ENCODE assay signal across 9 cellular contexts in the genomic region with DNA sequence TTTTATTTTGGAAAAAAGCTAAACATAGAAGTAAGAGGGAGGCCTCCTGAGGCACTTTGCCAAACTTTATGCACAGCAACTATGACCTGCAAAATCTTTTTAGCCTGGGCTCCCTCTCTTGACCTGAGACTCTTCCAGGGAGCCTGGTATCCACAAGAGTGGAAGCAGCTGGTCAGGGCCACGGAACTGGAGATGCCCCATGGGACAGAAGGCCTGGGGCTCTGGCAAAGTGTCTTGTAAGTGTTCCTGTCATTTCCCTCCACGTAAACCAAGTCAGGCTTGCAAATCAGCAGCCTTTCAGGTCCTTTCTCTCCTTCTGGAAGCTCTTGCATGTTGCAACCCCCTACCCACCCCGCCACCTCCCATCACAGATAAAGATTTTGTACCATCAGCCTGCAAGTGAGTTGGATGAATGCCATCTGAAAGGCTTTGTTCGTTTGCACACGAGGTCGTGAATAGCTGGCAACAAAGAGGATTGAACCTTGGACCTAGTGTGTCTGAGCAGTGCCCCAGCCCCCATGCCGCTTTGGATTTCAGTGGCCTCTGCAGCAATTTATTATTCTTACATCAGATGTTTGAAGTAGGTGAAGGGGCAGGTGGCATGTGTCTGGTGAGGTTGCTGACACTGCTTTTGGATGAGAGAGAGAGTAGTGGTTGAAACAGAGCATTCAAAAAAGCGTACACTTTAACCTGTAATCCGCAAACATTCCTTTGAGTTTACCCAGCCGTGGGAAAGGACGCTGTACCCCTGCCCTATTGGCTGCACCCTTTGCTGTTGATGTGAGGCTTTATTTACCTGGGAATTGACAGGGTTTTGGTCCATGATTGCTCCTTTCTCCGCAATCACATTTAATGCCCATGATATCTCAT.
DNase-seq lines count a peak whose midpoint lies in the region; ATAC-seq and TF ChIP-seq lines count a peak whose summit lies in the region.
"Had no signal": no experiment of that assay in that cellular context is flagged by ENCODE, and none has a peak within 500 bp of the region (broad histone marks: within the 10 kb centered on the region; RNA-seq: fewer than 3 reads in every experiment).

No MANE protein-coding gene starts in this region.

- H3K36me3 ChIP-seq in KMS-11 (ENCODE audit: insufficient read depth), result no peaks in the 10 kb centered on the region
- H3K36me3 ChIP-seq: ovary had no signal

- peak; percentile 62 for DNase-seq in NCI-H748 treated with DMSO at 0.1 percent for 48 hours (lab: John Stamatoyannopoulos, UW)
- DNase-seq in glutamatergic neuron, result no peak
- DNase-seq in stimulated activated naive B cell treated with anti-CD40 and anti-IgM and Interleukin-4, amounts not matched to agents 10 μg/mL and 1 μg/mL and 100 μg/mL, for 72 hours, result no peak
- no peak for DNase-seq in T-helper 1 cell
- DNase-seq: dorsolateral prefrontal cortex had no signal

- H3K4me3 Mint-ChIP-seq in glutamatergic neuron (ENCODE audit: unreplicated experiment), result no peak overlapping the region
- no peak overlapping the region for H3K4me3 Mint-ChIP-seq in stimulated activated naive B cell treated with anti-CD40 and anti-IgM and Interleukin-4, amounts not matched to agents 10 μg/mL and 1 μg/mL and 100 μg/mL, for 72 hours

- no peak for ATAC-seq in stimulated activated naive B cell treated with anti-CD40 and anti-IgM and Interleukin-4, amounts not matched to agents 10 μg/mL and 1 μg/mL and 100 μg/mL, for 72 hours (replicated peaks)
- no peak for ATAC-seq in HG03045 (IDR thresholded peaks at IDR 0.05; ENCODE audit: unreplicated experiment)
- no peak for ATAC-seq in GM21526 (IDR thresholded peaks at IDR 0.05; ENCODE audit: low FRiP score, unreplicated experiment)

- peak overlapping the region; percentile 69 for H3K27ac ChIP-seq in KMS-11
- H3K27ac ChIP-seq: ovary had no signal

- peak overlapping the region; percentile 18 for H3K4me2 ChIP-seq in KMS-11

- no peaks in the 10 kb centered on the region for H3K36me3 Mint-ChIP-seq in glutamatergic neuron (ENCODE audit: unreplicated experiment)
- peaks cover 9 to 27% of the 10 kb centered on the region in 2 donors for H3K36me3 Mint-ChIP-seq in stimulated activated naive B cell treated with anti-CD40 and anti-IgM and Interleukin-4, amounts not matched to agents 10 μg/mL and 1 μg/mL and 100 μg/mL, for 72 hours

- H3K4me3 ChIP-seq in KMS-11 (IDR thresholded peaks at IDR 0.05; ENCODE audit: insufficient read depth, low read depth, low read length), result no peak overlapping the region
- H3K4me3 ChIP-seq: ovary had no signal

- no peak overlapping the region for H2AFZ ChIP-seq in KMS-11 (ENCODE audit: low read depth)

- peaks cover 95% of the 10 kb centered on the region for H3K4me1 ChIP-seq in KMS-11 (ENCODE audit: low read depth, poor library complexity, severe bottlenecking)

- no peaks in the 10 kb centered on the region for H3K27me3 Mint-ChIP-seq in glutamatergic neuron (ENCODE audit: unreplicated experiment)
- no peaks in the 10 kb centered on the region for H3K27me3 Mint-ChIP-seq in stimulated activated naive B cell treated with anti-CD40 and anti-IgM and Interleukin-4, amounts not matched to agents 10 μg/mL and 1 μg/mL and 100 μg/mL, for 72 hours

- no peaks in the 10 kb centered on the region for H3K27me3 ChIP-seq in KMS-11 (ENCODE audit: insufficient read depth, low read depth)
- H3K27me3 ChIP-seq: dorsolateral prefrontal cortex, ovary had no signal

- peak overlapping the region; percentile 41; the same call in 1 of the 2 replicates for H3K9ac ChIP-seq in KMS-11

- peaks cover 97% of the 10 kb centered on the region for H3K79me2 ChIP-seq in KMS-11 (ENCODE audit: insufficient read depth, low read depth)

- no peaks in the 10 kb centered on the region for H4K20me1 ChIP-seq in KMS-11 (ENCODE audit: insufficient read depth)

- TF ChIP-seq CTCF in KMS-11 (conservative IDR thresholded peaks at IDR 0.05; ENCODE audit: low read depth, low read length), result no peak
- no peak for TF ChIP-seq CTCF in glutamatergic neuron (IDR thresholded peaks at IDR 0.05; ENCODE audit: partially characterized antibody, unreplicated experiment)

- peaks cover 17% of the 10 kb centered on the region for H3K4me1 Mint-ChIP-seq in glutamatergic neuron (ENCODE audit: low read depth, unreplicated experiment)
- peaks cover 49 to 77% of the 10 kb centered on the region in 2 donors for H3K4me1 Mint-ChIP-seq in stimulated activated naive B cell treated with anti-CD40 and anti-IgM and Interleukin-4, amounts not matched to agents 10 μg/mL and 1 μg/mL and 100 μg/mL, for 72 hours

- peaks cover 1% of the 10 kb centered on the region for H3K9me3 Mint-ChIP-seq in glutamatergic neuron (ENCODE audit: unreplicated experiment)
- H3K9me3 Mint-ChIP-seq in stimulated activated naive B cell treated with anti-CD40 and anti-IgM and Interleukin-4, amounts not matched to agents 10 μg/mL and 1 μg/mL and 100 μg/mL, for 72 hours, result peaks cover 0 to 4% of the 10 kb centered on the region in 2 donors

- peak overlapping the region; percentile 4 for H3K27ac Mint-ChIP-seq in glutamatergic neuron (ENCODE audit: unreplicated experiment)
- H3K27ac Mint-ChIP-seq in stimulated activated naive B cell treated with anti-CD40 and anti-IgM and Interleukin-4, amounts not matched to agents 10 μg/mL and 1 μg/mL and 100 μg/mL, for 72 hours, result peak overlapping the region; percentile 78
